In genomic region chr2:240800241-240800640, GRCh38 we compare ENCODE assay signal across 18 cellular contexts. TPM values are rescaled to one million over a fixed set of nuclear protein-coding genes. Genes with fewer than 3 reads are reported as not detected.
DNase-seq lines count a peak whose midpoint lies in the region; ATAC-seq and TF ChIP-seq lines count a peak whose summit lies in the region.
"Had no signal": no experiment of that assay in that cellular context is flagged by ENCODE, and none has a peak within 500 bp of the region (broad histone marks: within the 10 kb centered on the region; RNA-seq: fewer than 3 reads in every experiment).

No MANE protein-coding gene starts in this region.

- POLR2A ChIA-PET in T-cell (lab: Charles Lee), result no interaction called here

- peak; percentile 9 for DNase-seq in activated CD4-positive, CD25-positive, alpha-beta regulatory T cell treated with anti-CD3 and anti-CD28 coated beads, Interleukin-2, amount 50 U/mL, for 72 hours
- DNase-seq in lower lobe of right lung (peak; percentile 30), substantia nigra (lab: John Stamatoyannopoulos, UW) (peak in 37 of 49 donors; percentile 32 to 82 (median 65)), T-cell (no peak), HAP-1 (ENCODE audit: low spot score in 2 of 2) (no peak), NCI-H748 treated with DMSO at 0.1 percent for 48 hours (lab: John Stamatoyannopoulos, UW) (no peak)
- DNase-seq: activated CD8-positive, alpha-beta T cell treated with anti-CD3 and anti-CD28 coated beads, Interleukin-2, amount 10 ng/mL, durations not matched to agents 7 days and 5 days; effector CD8-positive, alpha-beta T cell; heart right ventricle; NCI-H226; transverse colon had no signal

- CTCF ChIA-PET in T-cell (lab: Charles Lee), result no interaction called here

- ATAC-seq in activated CD4-positive, CD25-positive, alpha-beta regulatory T cell treated with anti-CD3 and anti-CD28 coated beads, Interleukin-2, amount 50 U/mL, for 24 hours, result no peak
- peak in 1 of 2 donors; percentile 23 for ATAC-seq in lower lobe of right lung
- no peak for ATAC-seq in T-cell (replicated peaks in 1 of 4)
- ATAC-seq: activated CD8-positive, alpha-beta T cell treated with anti-CD3 and anti-CD28 coated beads, Interleukin-2, amount 10 ng/mL, durations not matched to agents 7 days and 5 days; Panc1 had no signal

- H3K4me1 Mint-ChIP-seq in T-cell, result no peaks in the 10 kb centered on the region
- H3K4me1 Mint-ChIP-seq: memory B cell had no signal

- H3K27me3 ChIP-seq in lower lobe of right lung (ENCODE audit: low read depth) (peaks cover 12% of the 10 kb centered on the region), HAP-1 (ENCODE audit: low read depth) (no peaks in the 10 kb centered on the region)

- H3K4me3 Mint-ChIP-seq in T-cell, result no peak overlapping the region
- H3K4me3 Mint-ChIP-seq: activated CD8-positive, alpha-beta T cell treated with anti-CD3 and anti-CD28 coated beads, Interleukin-2, amount 10 ng/mL, durations not matched to agents 7 days and 5 days; activated naive CD8-positive, alpha-beta T cell; memory B cell had no signal

- TF ChIP-seq CTCF in lower lobe of right lung (IDR thresholded peaks at IDR 0.05), result no peak

- intact Hi-C loops in lower lobe of right lung (cut with DNase I), result no loop called here

- H3K4me1 ChIP-seq in lower lobe of right lung (no peaks in the 10 kb centered on the region), HAP-1 (no peaks in the 10 kb centered on the region)
- H3K4me1 ChIP-seq: Caco-2, transverse colon had no signal

- no peaks in the 10 kb centered on the region for H3K36me3 ChIP-seq in lower lobe of right lung
- H3K36me3 ChIP-seq in HAP-1 (replicated peaks), result peaks cover 51% of the 10 kb centered on the region
- H3K36me3 ChIP-seq: heart right ventricle, transverse colon had no signal

- no peaks in the 10 kb centered on the region for H3K36me3 Mint-ChIP-seq in T-cell

- H3K27ac Mint-ChIP-seq in T-cell, result no peak overlapping the region
- H3K27ac Mint-ChIP-seq: activated CD8-positive, alpha-beta T cell treated with anti-CD3 and anti-CD28 coated beads, Interleukin-2, amount 10 ng/mL, durations not matched to agents 7 days and 5 days; activated naive CD8-positive, alpha-beta T cell; memory B cell had no signal

- H3K9me3 ChIP-seq in lower lobe of right lung, result no peaks in the 10 kb centered on the region
- H3K9me3 ChIP-seq in HAP-1, result peaks cover under 1% of the 10 kb centered on the region; the same call in 1 of the 2 replicates
- H3K9me3 ChIP-seq: Caco-2, heart right ventricle, transverse colon had no signal

- H3K4me3 ChIP-seq in lower lobe of right lung (no peak overlapping the region), HAP-1 (no peak overlapping the region)
- H3K4me3 ChIP-seq: heart right ventricle, transverse colon had no signal

- H3K9me3 Mint-ChIP-seq in T-cell, result peaks cover 0 to 4% (median 0%) of the 10 kb centered on the region in 3 donors

- in situ Hi-C loops in HAP-1 (cut with MboI; ENCODE audit: low sequenced_read_pairs), result no loop called here

- H3K27ac ChIP-seq in cingulate gyrus (ENCODE audit: low read depth, low read length) (peak overlapping the region; percentile 32), lower lobe of right lung (no peak overlapping the region), substantia nigra (ENCODE audit: low read depth, low read length, poor library complexity, severe bottlenecking) (no peak overlapping the region)
- H3K27ac ChIP-seq: 22Rv1, heart right ventricle, transverse colon had no signal

- peaks cover 48 to 49% of the 10 kb centered on the region in 2 donors for H3K27me3 Mint-ChIP-seq in T-cell

RNA-seq across cellular contexts. Expression of gene KIF1A, which starts 19.8 kb away (rescaled TPM):
- total RNA-seq in lower lobe of right lung (0.24 TPM), T-cell (under 1 TPM in 3 of 5 donors, not detected in 2; 0.43 to 0.58 (median 0.51) TPM)

Comparison
In these comparisons a context has a peak if more than half of its experiments do, and no peak if none do; other contexts are left out.
1. DNase-seq: peak in activated CD4-positive, CD25-positive, alpha-beta regulatory T cell treated with anti-CD3 and anti-CD28 coated beads, Interleukin-2, amount 50 U/mL, for 72 hours (single experiment), lower lobe of right lung (single experiment) and substantia nigra (37 of 49); none in T-cell (0 of 34), HAP-1 (0 of 2) and NCI-H748 treated with DMSO at 0.1 percent for 48 hours (single experiment).